1 cellular context compared by ENCODE assay signal in the genomic region with DNA sequence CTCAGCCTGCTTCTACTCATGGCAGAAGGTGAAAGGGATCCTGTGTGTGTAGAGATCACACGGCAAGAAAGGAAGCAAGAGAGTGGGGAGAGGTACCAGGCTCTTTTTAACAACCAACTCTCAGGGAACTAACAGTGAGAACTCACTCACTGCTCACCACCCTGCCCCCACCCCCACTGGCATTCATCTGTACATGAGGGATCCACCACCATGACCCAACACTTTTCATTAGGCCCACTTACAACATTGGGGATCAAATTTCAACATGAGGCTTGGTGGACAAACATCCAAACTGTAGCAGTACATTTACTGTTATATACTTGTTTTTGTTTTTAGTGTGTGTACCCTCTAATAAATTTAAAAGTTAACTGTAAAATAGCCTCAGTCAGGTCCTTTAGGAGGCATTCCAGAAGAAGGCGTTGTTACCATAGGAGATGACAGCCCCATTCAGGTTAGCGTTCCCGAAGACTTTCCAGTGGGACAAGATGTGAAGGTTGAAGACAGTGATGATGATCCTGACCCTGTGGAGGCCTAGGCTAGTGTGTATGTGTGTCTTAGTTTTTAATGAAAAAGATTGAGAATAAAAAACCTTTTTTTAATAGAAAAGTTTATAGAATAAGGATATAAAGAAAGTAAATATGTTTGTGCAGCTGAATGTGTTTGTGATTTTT.
A peak's percentile ranks its signal among the peaks of the same experiment; 100 is the strongest.
TF ChIP-seq lines count a peak whose summit lies in the region.

No MANE protein-coding gene starts in this region.

TF ChIP-seq in HepG2, 621 proteins besides CTCF, POLR2A, EP300 and RAD21:
- TF ChIP-seq POGZ (CRISPR knock-in tag; IDR thresholded peaks at IDR 0.05) = 0 out of 2 replicates have a peak, but pooled peaks have one; percentile 25
- no peak for TF ChIP-seq ATAD3A (CRISPR knock-in tag; IDR thresholded peaks at IDR 0.05)
- peak; percentile 48; the same call in 1 of the 2 replicates for TF ChIP-seq SIX1 (CRISPR knock-in tag; IDR thresholded peaks at IDR 0.05; ENCODE audit: borderline replicate concordance)
- TF ChIP-seq SP140L (CRISPR knock-in tag; IDR thresholded peaks at IDR 0.05; ENCODE audit: borderline replicate concordance) = no peak
- no peak for TF ChIP-seq MAZ (IDR thresholded peaks at IDR 0.05; ENCODE audit: borderline replicate concordance, low read depth, low read length)
- no peak for TF ChIP-seq MAZ (CRISPR knock-in tag; IDR thresholded peaks at IDR 0.05; ENCODE audit: low read depth)
- no peak for TF ChIP-seq TGIF2 (CRISPR knock-in tag; IDR thresholded peaks at IDR 0.05)
- TF ChIP-seq ZNF281 (CRISPR knock-in tag; IDR thresholded peaks at IDR 0.05; ENCODE audit: borderline replicate concordance) = peak; percentile 59; the same call in 1 of the 2 replicates
- TF ChIP-seq ZNF260 (CRISPR knock-in tag; IDR thresholded peaks at IDR 0.05; ENCODE audit: borderline replicate concordance, low read depth) = no peak
- TF ChIP-seq ZNF318 (CRISPR knock-in tag; IDR thresholded peaks at IDR 0.05) = no peak
- peak; percentile 46; the same call in 1 of the 2 replicates for TF ChIP-seq ZNF644 (CRISPR knock-in tag; IDR thresholded peaks at IDR 0.05; ENCODE audit: low read depth)
- no peak for TF ChIP-seq POGK (CRISPR knock-in tag; conservative IDR thresholded peaks at IDR 0.05)
- no peak for TF ChIP-seq MTF2 (CRISPR knock-in tag; IDR thresholded peaks at IDR 0.05; ENCODE audit: borderline replicate concordance)
- TF ChIP-seq ARID5B (CRISPR knock-in tag; IDR thresholded peaks at IDR 0.05) = no peak
- no peak for TF ChIP-seq PAF1 (CRISPR knock-in tag; IDR thresholded peaks at IDR 0.05)
